ENCODE assay signal across 11 cellular contexts in the genomic region with DNA sequence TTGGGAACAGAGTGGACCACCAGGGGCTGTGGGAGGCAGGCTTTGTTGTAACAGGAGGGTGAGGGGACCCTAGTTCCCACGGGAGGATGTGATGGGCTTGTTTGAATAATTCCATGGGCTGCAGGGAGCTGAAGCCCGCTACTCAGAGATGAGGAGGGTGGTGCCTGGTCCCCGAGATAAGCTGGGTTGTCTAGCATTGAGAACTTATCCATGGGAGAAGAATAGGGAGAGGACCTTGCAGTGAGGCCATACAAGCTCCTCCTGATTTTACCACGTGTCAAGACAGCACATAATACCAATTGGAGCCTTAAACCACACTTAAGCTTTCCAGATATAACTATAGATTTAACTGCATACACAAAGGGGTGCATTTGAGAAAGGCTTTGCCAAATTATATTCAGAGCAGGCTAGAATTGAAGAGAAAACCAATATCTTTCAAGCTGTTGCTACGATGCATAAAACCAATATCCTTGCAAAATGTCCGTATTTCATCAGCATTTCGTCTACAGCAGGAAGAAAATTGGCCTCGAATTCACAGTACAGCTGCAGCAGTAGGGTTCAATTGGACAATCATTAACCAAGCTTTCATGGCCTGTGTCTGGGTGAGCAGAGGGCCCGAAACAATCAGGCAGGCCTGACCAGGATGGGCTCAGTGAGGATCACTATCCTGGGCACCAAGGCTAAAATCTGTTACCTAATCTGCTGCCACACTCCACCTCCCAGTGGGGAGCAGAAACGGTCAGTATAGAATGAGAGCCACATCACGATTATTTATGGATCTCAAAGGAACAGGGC.
"Had no signal": no experiment of that assay in that cellular context is flagged by ENCODE, and none has a peak within 500 bp of the region (broad histone marks: within the 10 kb centered on the region; RNA-seq: fewer than 3 reads in every experiment).

No MANE protein-coding gene starts in this region.

- H3K9ac ChIP-seq: GM23248 had no signal

- H3K4me3 ChIP-seq: GM23248, GM23338, HAP-1 had no signal

- DNase-seq: GM23248, GOT3, H7, H9, HCEC 1CT, HFFc6 had no signal

- H3K9me3 ChIP-seq: HAP-1 had no signal

- ATAC-seq: GM23338, HCT116 had no signal

- H2AFZ ChIP-seq: GM23248, GM23338 had no signal

- H3K27ac ChIP-seq: GM23248 had no signal

- H3K36me3 ChIP-seq: HAP-1 had no signal

- FAIRE-seq: H1, H54 had no signal

- H3K4me2 ChIP-seq: GM23338 had no signal

- H3K4me1 ChIP-seq: HAP-1 had no signal
